In the genomic region with DNA sequence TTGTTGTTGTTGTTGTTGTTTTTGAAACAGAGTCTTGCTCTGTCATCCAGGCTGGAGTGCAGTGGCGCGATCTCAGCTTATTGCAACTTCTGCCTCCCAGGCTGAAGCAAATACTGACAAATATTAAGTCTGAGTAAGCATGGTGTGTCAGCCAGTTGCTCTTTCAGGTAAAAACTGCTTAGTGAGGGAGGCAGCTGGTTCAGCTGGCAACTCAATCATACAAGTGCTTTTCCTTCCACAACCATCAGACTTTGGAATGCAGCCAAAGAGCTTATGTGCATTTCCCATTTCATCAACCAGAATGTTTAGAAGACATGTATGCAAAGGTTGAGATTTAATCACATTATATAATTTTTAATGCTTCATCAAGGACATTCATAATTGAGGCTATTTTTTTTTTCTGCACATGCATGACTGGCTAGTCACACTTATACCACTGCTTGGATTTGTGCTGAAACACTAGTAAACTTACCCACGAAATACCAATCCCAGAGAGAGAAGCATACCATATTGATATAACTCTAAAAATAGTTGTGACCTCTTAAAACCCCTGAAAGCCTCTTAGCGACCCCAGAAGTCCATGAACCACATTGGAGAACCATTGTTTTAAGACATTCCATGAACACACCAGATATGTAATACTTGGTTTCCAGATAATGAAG, we compare ENCODE assay signal across 11 cellular contexts. TPM values are rescaled to one million over a fixed set of nuclear protein-coding genes. Genes with fewer than 3 reads are reported as not detected.
DNase-seq lines count a peak whose midpoint lies in the region; ATAC-seq and TF ChIP-seq lines count a peak whose summit lies in the region.
"Had no signal": no experiment of that assay in that cellular context is flagged by ENCODE, and none has a peak within 500 bp of the region (broad histone marks: within the 10 kb centered on the region; RNA-seq: fewer than 3 reads in every experiment).

No MANE protein-coding gene starts in this region.

- H3K18ac ChIP-seq in mesendoderm (ENCODE audit: low read length), result no peak overlapping the region

- H3K4me2 ChIP-seq in mesendoderm (ENCODE audit: low read length), result no peak overlapping the region

- no peak overlapping the region for H2BK15ac ChIP-seq in mesendoderm (replicated peaks; ENCODE audit: low read depth)

- no peak overlapping the region for H2AK5ac ChIP-seq in mesendoderm (ENCODE audit: low read length)

- peak overlapping the region; percentile 79 for H3K27ac Mint-ChIP-seq in type B pancreatic cell
- H3K27ac Mint-ChIP-seq: activated CD4-positive, alpha-beta T cell treated with anti-CD3 and anti-CD28 coated beads, Interleukin-2, amount 10 ng/mL, durations not matched to agents 24 days and 14 days; activated naive CD8-positive, alpha-beta T cell treated with anti-CD3 and anti-CD28 coated beads, Interleukin-2, amount 50 U/mL, for 24 hours had no signal

- no peaks in the 10 kb centered on the region for H3K27me3 ChIP-seq in mesendoderm (ENCODE audit: insufficient read depth, low read length, poor library complexity)
- H3K27me3 ChIP-seq: neutrophil had no signal

- peak; percentile 3 for DNase-seq in SIG-M5 treated with dmso at 0.1 percent for 504 hours (lab: John Stamatoyannopoulos, UW; ENCODE audit: unreplicated experiment)
- DNase-seq in SIG-M5 (lab: John Stamatoyannopoulos, UW), result no peak
- peak; percentile 77 for DNase-seq in NCI-H774 (lab: John Stamatoyannopoulos, UW)
- DNase-seq in fibroblast of pulmonary artery (ENCODE audit: low read depth), result peak; percentile 40
- no peak for DNase-seq in type B pancreatic cell (ENCODE audit: extremely low spot score, unreplicated experiment)
- DNase-seq in mesendoderm, result no peak
- no peak for DNase-seq in erythroblast (lab: John Stamatoyannopoulos, UW)
- DNase-seq: activated CD4-positive, alpha-beta T cell treated with anti-CD3 and anti-CD28 coated beads, Interleukin-2, amount 10 ng/mL, durations not matched to agents 24 days and 14 days; activated naive CD8-positive, alpha-beta T cell treated with anti-CD3 and anti-CD28 coated beads, Interleukin-2, amount 50 U/mL, for 24 hours had no signal

- H3K9me3 Mint-ChIP-seq in type B pancreatic cell, result peaks cover 7% of the 10 kb centered on the region

- no peak overlapping the region for H4K5ac ChIP-seq in mesendoderm (ENCODE audit: low read length)

- no peaks in the 10 kb centered on the region for H3K79me1 ChIP-seq in mesendoderm (ENCODE audit: low read length)

- H3K56ac ChIP-seq in mesendoderm (ENCODE audit: low read length), result no peak overlapping the region

- no peak overlapping the region for H2BK120ac ChIP-seq in mesendoderm (ENCODE audit: low read depth, low read length)

- no peak overlapping the region for H3K4ac ChIP-seq in mesendoderm (ENCODE audit: low read depth, low read length)

- H3K36me3 ChIP-seq in mesendoderm (ENCODE audit: control insufficient read depth, insufficient read depth, low read length), result no peaks in the 10 kb centered on the region
- H3K36me3 ChIP-seq: neutrophil had no signal

- H2BK5ac ChIP-seq in mesendoderm (ENCODE audit: low read length), result no peak overlapping the region

- peaks cover 17% of the 10 kb centered on the region for H3K4me1 Mint-ChIP-seq in type B pancreatic cell (ENCODE audit: unreplicated experiment)
- H3K4me1 Mint-ChIP-seq: activated CD4-positive, alpha-beta T cell treated with anti-CD3 and anti-CD28 coated beads, Interleukin-2, amount 10 ng/mL, durations not matched to agents 24 days and 14 days; activated naive CD8-positive, alpha-beta T cell treated with anti-CD3 and anti-CD28 coated beads, Interleukin-2, amount 50 U/mL, for 24 hours had no signal

- no peak for TF ChIP-seq POLR2A in erythroblast (IDR thresholded peaks at IDR 0.05; ENCODE audit: low read length)

- peaks cover 3% of the 10 kb centered on the region for H3K27me3 Mint-ChIP-seq in type B pancreatic cell
- H3K27me3 Mint-ChIP-seq: activated naive CD8-positive, alpha-beta T cell treated with anti-CD3 and anti-CD28 coated beads, Interleukin-2, amount 50 U/mL, for 24 hours had no signal

- H3K27ac ChIP-seq in mesendoderm (ENCODE audit: low read depth, low read length), result no peak overlapping the region
- H3K27ac ChIP-seq: neutrophil had no signal

- H3K4me3 ChIP-seq in fibroblast of pulmonary artery (replicated peaks; ENCODE audit: low read depth, low read length) (no peak overlapping the region), mesendoderm (ENCODE audit: low read length) (no peak overlapping the region)

- no peaks in the 10 kb centered on the region for H3K79me2 ChIP-seq in mesendoderm (ENCODE audit: control insufficient read depth, insufficient read depth, low read length)

- no peaks in the 10 kb centered on the region for H3K36me3 Mint-ChIP-seq in type B pancreatic cell

- no peak overlapping the region for H3K9ac ChIP-seq in mesendoderm (ENCODE audit: low read length)

- H3K4me1 ChIP-seq in mesendoderm (ENCODE audit: control insufficient read depth, low read depth, low read length), result no peaks in the 10 kb centered on the region

- H4K8ac ChIP-seq in mesendoderm (ENCODE audit: low read depth, low read length), result no peak overlapping the region

- H3K4me3 Mint-ChIP-seq in type B pancreatic cell, result peak overlapping the region; percentile 48
- H3K4me3 Mint-ChIP-seq: activated CD4-positive, alpha-beta T cell treated with anti-CD3 and anti-CD28 coated beads, Interleukin-2, amount 10 ng/mL, durations not matched to agents 24 days and 14 days; activated naive CD8-positive, alpha-beta T cell treated with anti-CD3 and anti-CD28 coated beads, Interleukin-2, amount 50 U/mL, for 24 hours had no signal

- ATAC-seq in HG03520 (IDR thresholded peaks at IDR 0.05; ENCODE audit: unreplicated experiment), result no peak
- ATAC-seq: activated naive CD8-positive, alpha-beta T cell treated with anti-CD3 and anti-CD28 coated beads, Interleukin-2, amount 50 U/mL, for 24 hours had no signal

- no peak overlapping the region for H3K23ac ChIP-seq in mesendoderm (ENCODE audit: low read length)

- no CpG with 5 or more reads among the region's 4 CpGs for WGBS in mesendoderm (ENCODE audit: extremely low coverage, insufficient coverage, low lambda C conversion rate)

- TF ChIP-seq CTCF in fibroblast of pulmonary artery (IDR thresholded peaks at IDR 0.05; ENCODE audit: low read length, missing control alignments) (no peak), type B pancreatic cell (conservative IDR thresholded peaks at IDR 0.05) (no peak)

RNA-seq across cellular contexts. Expression of gene CLIC5, which starts 56.0 kb away (rescaled TPM):
- total RNA-seq in type B pancreatic cell (ENCODE audit: low replicate concordance), result 31.3 and 75.8 TPM in 2 replicates
- 0.06 TPM for polyA plus RNA-seq in mesendoderm (2013, experiment 1 of 2)
- polyA plus RNA-seq in mesendoderm (2013, experiment 2 of 2), result 0.03 TPM

Comparison
In these comparisons a context has a peak if more than half of its experiments do, and no peak if none do; other contexts are left out.
1. DNase-seq: peak in SIG-M5 treated with dmso at 0.1 percent for 504 hours (single experiment), NCI-H774 (single experiment) and fibroblast of pulmonary artery (single experiment); none in SIG-M5 (single experiment), type B pancreatic cell (single experiment), mesendoderm (single experiment) and erythroblast (0 of 2).